ENCODE assay signal across 12 cellular contexts in genomic region chr4:90099795-90100194, GRCh38. TPM values are rescaled to one million over a fixed set of nuclear protein-coding genes. Genes with fewer than 3 reads are reported as not detected.
DNase-seq lines count a peak whose midpoint lies in the region; ATAC-seq and TF ChIP-seq lines count a peak whose summit lies in the region.
"Had no signal": no experiment of that assay in that cellular context is flagged by ENCODE, and none has a peak within 500 bp of the region (broad histone marks: within the 10 kb centered on the region; RNA-seq: fewer than 3 reads in every experiment).

No MANE protein-coding gene starts in this region.

- H3K4me2 ChIP-seq in neural progenitor cell, result no peak overlapping the region

- H4K20me1 ChIP-seq in neural progenitor cell (ENCODE audit: low read depth), result no peaks in the 10 kb centered on the region

- H3K27me3 Mint-ChIP-seq in neural progenitor cell (ENCODE audit: insufficient read depth, low read depth), result peaks cover 3% of the 10 kb centered on the region
- no peaks in the 10 kb centered on the region for H3K27me3 Mint-ChIP-seq in activated CD8-positive, alpha-beta T cell treated with anti-CD3 and anti-CD28 coated beads, Interleukin-2, amount 10 ng/mL, durations not matched to agents 7 days and 5 days (ENCODE audit: low read depth)

- POLR2A ChIA-PET in RWPE1 (lab: Yijun Ruan, JAX; ENCODE audit: low non-redundant PET), result no interaction called here
- POLR2A ChIA-PET in activated CD8-positive, alpha-beta T cell treated with anti-CD3 and anti-CD28 coated beads, Interleukin-2, amount 10 ng/mL, durations not matched to agents 7 days and 5 days (lab: Charles Lee), result no interaction called here

- H3K79me2 ChIP-seq in neural progenitor cell (ENCODE audit: low read depth), result no peaks in the 10 kb centered on the region

- H3K4me1 Mint-ChIP-seq in neural progenitor cell, result peaks cover 7% of the 10 kb centered on the region
- no peaks in the 10 kb centered on the region for H3K4me1 Mint-ChIP-seq in activated CD8-positive, alpha-beta T cell treated with anti-CD3 and anti-CD28 coated beads, Interleukin-2, amount 10 ng/mL, durations not matched to agents 7 days and 5 days (ENCODE audit: low read depth)

- no peak overlapping the region for H3K27ac Mint-ChIP-seq in neural progenitor cell
- no peak overlapping the region for H3K27ac Mint-ChIP-seq in activated CD8-positive, alpha-beta T cell treated with anti-CD3 and anti-CD28 coated beads, Interleukin-2, amount 10 ng/mL, durations not matched to agents 7 days and 5 days

- no peak overlapping the region for H3K4me3 ChIP-seq in neural progenitor cell
- H3K4me3 ChIP-seq in effector memory CD4-positive, alpha-beta T cell (ENCODE audit: insufficient read depth, low read depth, low read length, poor library complexity, severe bottlenecking), result no peak overlapping the region

- TF ChIP-seq CTCF in RWPE1 (conservative IDR thresholded peaks at IDR 0.05; ENCODE audit: low read depth) (no peak), neural progenitor cell (IDR thresholded peaks at IDR 0.05) (no peak)

- H3K27ac ChIP-seq in RWPE1 (no peak overlapping the region), neural progenitor cell (no peak overlapping the region)
- no peak overlapping the region for H3K27ac ChIP-seq in effector memory CD4-positive, alpha-beta T cell (ENCODE audit: insufficient read depth, low read length, poor library complexity, severe bottlenecking)

- peaks cover 2% of the 10 kb centered on the region for H3K9me3 Mint-ChIP-seq in neural progenitor cell
- H3K9me3 Mint-ChIP-seq in activated CD8-positive, alpha-beta T cell treated with anti-CD3 and anti-CD28 coated beads, Interleukin-2, amount 10 ng/mL, durations not matched to agents 7 days and 5 days (ENCODE audit: insufficient read depth), result no peaks in the 10 kb centered on the region

- no peak overlapping the region for H3K4me3 Mint-ChIP-seq in neural progenitor cell
- H3K4me3 Mint-ChIP-seq in activated CD8-positive, alpha-beta T cell treated with anti-CD3 and anti-CD28 coated beads, Interleukin-2, amount 10 ng/mL, durations not matched to agents 7 days and 5 days, result no peak overlapping the region

- peak; percentile 75 for ATAC-seq in GM19397 (IDR thresholded peaks at IDR 0.05; ENCODE audit: unreplicated experiment)
- peak; percentile 56 for ATAC-seq in HG03103 (IDR thresholded peaks at IDR 0.05; ENCODE audit: low read depth, unreplicated experiment)
- ATAC-seq in activated CD8-positive, alpha-beta T cell treated with anti-CD3 and anti-CD28 coated beads, Interleukin-2, amount 10 ng/mL, durations not matched to agents 7 days and 5 days, result no peak
- ATAC-seq: left lobe of liver, right cardiac atrium had no signal

- H2AFZ ChIP-seq in neural progenitor cell (replicated peaks), result peak overlapping the region; percentile 81

- no peaks in the 10 kb centered on the region for H3K27me3 ChIP-seq in neural progenitor cell
- no peaks in the 10 kb centered on the region for H3K27me3 ChIP-seq in effector memory CD4-positive, alpha-beta T cell (replicated peaks; ENCODE audit: control insufficient read depth, insufficient read depth, low read length, poor library complexity, severe bottlenecking)

- CTCF ChIA-PET in RWPE1 (lab: Yijun Ruan, JAX), result no interaction called here
- CTCF ChIA-PET in activated CD8-positive, alpha-beta T cell treated with anti-CD3 and anti-CD28 coated beads, Interleukin-2, amount 10 ng/mL, durations not matched to agents 7 days and 5 days (lab: Charles Lee), result no interaction called here

- H3K36me3 Mint-ChIP-seq in neural progenitor cell, result no peaks in the 10 kb centered on the region
- H3K36me3 Mint-ChIP-seq in activated CD8-positive, alpha-beta T cell treated with anti-CD3 and anti-CD28 coated beads, Interleukin-2, amount 10 ng/mL, durations not matched to agents 7 days and 5 days (ENCODE audit: low read depth), result no peaks in the 10 kb centered on the region

- no peak overlapping the region for H3K9ac ChIP-seq in neural progenitor cell

- H3K36me3 ChIP-seq in neural progenitor cell, result no peaks in the 10 kb centered on the region
- H3K36me3 ChIP-seq in effector memory CD4-positive, alpha-beta T cell (ENCODE audit: control insufficient read depth, insufficient read depth, low read length), result no peaks in the 10 kb centered on the region

- H3F3A ChIP-seq in neural progenitor cell (ENCODE audit: low read depth), result no peaks in the 10 kb centered on the region

- DNase-seq in RWPE1 (ENCODE audit: low spot score), result peak; percentile 29
- no peak for DNase-seq in neural progenitor cell (ENCODE audit: low spot score)
- no peak for DNase-seq in OCI-M2 (lab: John Stamatoyannopoulos, UW; ENCODE audit: unreplicated experiment)
- no peak for DNase-seq in effector memory CD4-positive, alpha-beta T cell
- DNase-seq in activated CD8-positive, alpha-beta T cell treated with anti-CD3 and anti-CD28 coated beads, Interleukin-2, amount 10 ng/mL, durations not matched to agents 7 days and 5 days, result no peak
- DNase-seq in amniotic stem cell (lab: John Stamatoyannopoulos, UW), result no peak
- DNase-seq: NCI-H1092, right cardiac atrium, SHP77 treated with DMSO at 0.1 percent for 48 hours had no signal

- peaks cover under 1% of the 10 kb centered on the region for H3K4me1 ChIP-seq in neural progenitor cell
- no peaks in the 10 kb centered on the region for H3K4me1 ChIP-seq in effector memory CD4-positive, alpha-beta T cell (ENCODE audit: control insufficient read depth, insufficient read depth, low read length, poor library complexity, severe bottlenecking)

- H3K9me3 ChIP-seq in neural progenitor cell (ENCODE audit: low read depth), result no peaks in the 10 kb centered on the region
- H3K9me3 ChIP-seq in effector memory CD4-positive, alpha-beta T cell (ENCODE audit: control insufficient read depth, low read length), result no peaks in the 10 kb centered on the region

RNA-seq across cellular contexts. Expression of gene CCSER1, which starts 27.4 kb away (rescaled TPM):
- 0.28 and 0.77 TPM in 2 replicates for total RNA-seq in neural progenitor cell (ENCODE audit: low replicate concordance)
- not detected for total RNA-seq in activated CD8-positive, alpha-beta T cell treated with anti-CD3 and anti-CD28 coated beads, Interleukin-2, amount 10 ng/mL, durations not matched to agents 7 days and 5 days
